ENCODE assay signal across 9 cellular contexts in genomic region chr5:59069438-59070079, GRCh38.
DNase-seq lines count a peak whose midpoint lies in the region; ATAC-seq lines count a peak whose summit lies in the region.
"Had no signal": no experiment of that assay in that cellular context is flagged by ENCODE, and none has a peak within 500 bp of the region (broad histone marks: within the 10 kb centered on the region; RNA-seq: fewer than 3 reads in every experiment).

No MANE protein-coding gene starts in this region.

- no peaks in the 10 kb centered on the region for H4K20me1 ChIP-seq in Karpas-422 (ENCODE audit: insufficient read depth, low read depth, low read length)

- H3K9me2 ChIP-seq in Karpas-422 (replicated peaks; ENCODE audit: insufficient read depth, low read length), result no peaks in the 10 kb centered on the region

- H3K36me3 ChIP-seq in Karpas-422 (ENCODE audit: insufficient read depth, low read length), result no peaks in the 10 kb centered on the region

- H3K27ac ChIP-seq in Karpas-422 (ENCODE audit: low read length), result no peak overlapping the region

- no peaks in the 10 kb centered on the region for H3K27me3 ChIP-seq in Karpas-422 (ENCODE audit: low read length)

- no peak overlapping the region for H3K4me2 ChIP-seq in Karpas-422 (ENCODE audit: low read depth, low read length, poor library complexity, severe bottlenecking)

- DNase-seq in ELF-1 (ENCODE audit: low read depth, low spot score), result peak; percentile 25
- DNase-seq in SW 1271 (lab: John Stamatoyannopoulos, UW), result peak; percentile 19 to 31
- DNase-seq in glomerular visceral epithelial cell (ENCODE audit: extremely low spot score), result peak; percentile 94
- DNase-seq in pulmonary artery endothelial cell (ENCODE audit: low read depth, low spot score), result peak; percentile 24
- no peak for DNase-seq in Karpas-422
- DNase-seq in effector CD4-positive, alpha-beta T cell, result no peak
- DNase-seq: T-cell had no signal

- H3K4me3 ChIP-seq in Karpas-422 (ENCODE audit: low read length), result no peak overlapping the region

- no peak overlapping the region for H2AFZ ChIP-seq in Karpas-422 (ENCODE audit: low read length)

- ATAC-seq in GM19395 (IDR thresholded peaks at IDR 0.05; ENCODE audit: unreplicated experiment), result no peak
- ATAC-seq in HG03095 (IDR thresholded peaks at IDR 0.05; ENCODE audit: unreplicated experiment), result no peak
- ATAC-seq: T-cell had no signal

- no peaks in the 10 kb centered on the region for H3K79me2 ChIP-seq in Karpas-422 (ENCODE audit: low read length)

- no peaks in the 10 kb centered on the region for H3K9me3 ChIP-seq in Karpas-422 (ENCODE audit: low read length)

- no peaks in the 10 kb centered on the region for H3K4me1 ChIP-seq in Karpas-422 (ENCODE audit: low read length)

- no peak overlapping the region for H3K9ac ChIP-seq in Karpas-422 (ENCODE audit: low read length)

Comparison
In these comparisons a context has a peak if more than half of its experiments do, and no peak if none do; other contexts are left out.
1. DNase-seq: peak in ELF-1 (single experiment), SW 1271 (2 of 2), glomerular visceral epithelial cell (single experiment) and pulmonary artery endothelial cell (single experiment); none in Karpas-422 (single experiment) and effector CD4-positive, alpha-beta T cell (single experiment).